Comparison of ENCODE assay signal across 26 cellular contexts in the genomic region with DNA sequence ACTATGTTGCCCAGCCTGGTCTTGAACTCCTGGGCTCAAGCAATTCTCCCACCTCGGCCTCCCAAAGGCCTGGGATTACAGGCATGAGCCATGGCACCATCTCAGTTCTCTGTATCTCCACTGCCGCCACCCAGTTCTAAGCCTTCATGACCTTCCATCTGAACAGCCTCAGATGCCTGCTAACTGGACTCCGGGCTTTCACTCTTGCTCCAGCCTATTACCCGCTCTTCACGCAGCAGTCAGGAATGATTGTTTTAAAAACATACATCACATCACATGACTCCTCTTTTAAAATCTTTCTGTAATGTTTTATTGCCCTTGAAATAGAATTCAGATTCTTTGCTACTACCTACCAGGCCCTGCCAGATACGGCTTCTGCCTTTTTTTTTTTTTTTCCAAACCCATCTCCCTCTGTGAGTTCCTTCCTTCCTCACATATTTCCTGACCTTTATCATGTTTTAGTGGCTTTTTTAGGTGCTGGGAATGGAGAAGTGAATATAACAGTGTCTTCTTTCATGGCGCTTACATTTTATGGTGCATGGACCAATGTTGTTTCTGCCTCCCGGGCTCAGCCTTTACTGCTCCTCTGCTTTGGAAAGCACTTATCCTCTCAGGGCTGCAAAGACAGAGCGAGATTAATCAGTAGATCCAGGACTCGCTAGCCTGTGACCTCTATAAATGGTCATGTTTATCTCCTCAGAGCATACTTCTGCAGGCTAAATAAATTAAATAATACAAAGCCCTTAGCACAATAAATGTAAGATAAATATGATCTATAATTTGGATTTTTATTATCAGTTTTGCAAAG.
"Had no signal": no experiment of that assay in that cellular context is flagged by ENCODE, and none has a peak within 500 bp of the region (broad histone marks: within the 10 kb centered on the region; RNA-seq: fewer than 3 reads in every experiment).

No MANE protein-coding gene starts in this region.

- H3K4me3 ChIP-seq: esophagus squamous epithelium, gastrocnemius medialis, mucosa of descending colon, testis, upper lobe of left lung had no signal

- H3K4me1 ChIP-seq: esophagus squamous epithelium, gastrocnemius medialis, parathyroid adenoma, testis, upper lobe of left lung had no signal

- DNase-seq: activated B cell treated with CpG ODN at 0.5 μM for 24 hours; activated CD4-positive, alpha-beta T cell treated with anti-CD3 and anti-CD28 coated beads for 36 hours; activated CD4-positive, alpha-beta T cell treated with anti-CD3 and anti-CD28 coated beads, Interleukin-2, amount 50 U/mL, for 48 hours; activated CD8-positive, alpha-beta memory T cell treated with anti-CD3 and anti-CD28 coated beads, Interleukin-2, amount 50 U/mL, for 48 hours; activated naive CD4-positive, alpha-beta T cell treated with Interleukin-2 at 50 U/mL for 16 hours; activated T-cell treated with anti-CD3 and anti-CD28 coated beads, Interleukin-2, amount 50 U/mL, for 48 hours; amygdala; cerebellar nuclear complex; cortex of kidney; endodermal cell; esophagus squamous epithelium; gastrocnemius medialis; head of caudate nucleus; hypothalamus; left cardiac atrium; mucosa of descending colon; naive B cell; nucleus accumbens; stimulated activated CD4-positive, alpha-beta T cell treated with anti-CD3 and anti-CD28 coated beads, Interleukin-2, amount 100 ng/mL, for 48 hours; stimulated activated CD8-positive, alpha-beta memory T cell treated with anti-CD3 and anti-CD28 coated beads, Interleukin-4, amount 100 ng/mL, for 48 hours; stimulated activated naive B cell treated with anti-CD40 and anti-IgM and Interleukin-4, amounts not matched to agents 10 μg/mL and 1 μg/mL and 100 μg/mL, for 72 hours; T1000; testis; upper lobe of left lung had no signal

- H3K27ac ChIP-seq: esophagus squamous epithelium, gastrocnemius medialis, parathyroid adenoma, testis, upper lobe of left lung had no signal

- H3K27me3 ChIP-seq: gastrocnemius medialis, testis, upper lobe of left lung had no signal

- ATAC-seq: activated CD4-positive, alpha-beta T cell treated with anti-CD3 and anti-CD28 coated beads for 36 hours; gastrocnemius medialis; left cardiac atrium; mucosa of descending colon; sciatic nerve; stimulated activated naive B cell treated with anti-CD40 and anti-IgM and Interleukin-4, amounts not matched to agents 10 μg/mL and 1 μg/mL and 100 μg/mL, for 72 hours had no signal

- H3K9ac ChIP-seq: parathyroid adenoma had no signal

- H3K36me3 ChIP-seq: esophagus squamous epithelium, gastrocnemius medialis, upper lobe of left lung had no signal

- H3K9me3 ChIP-seq: esophagus squamous epithelium, gastrocnemius medialis, mucosa of descending colon, testis, upper lobe of left lung had no signal
